Comparison of ENCODE assay signal across 16 cellular contexts in genomic region chrX:26411045-26411444, GRCh38.
A peak's percentile ranks its signal among the peaks of the same experiment; 100 is the strongest.
DNase-seq lines count a peak whose midpoint lies in the region; ATAC-seq, FAIRE-seq and TF ChIP-seq lines count a peak whose summit lies in the region.
"Had no signal": no experiment of that assay in that cellular context is flagged by ENCODE, and none has a peak within 500 bp of the region (broad histone marks: within the 10 kb centered on the region; RNA-seq: fewer than 3 reads in every experiment).

No MANE protein-coding gene starts in this region.

- no peak overlapping the region for H3K4me3 Mint-ChIP-seq in effector memory CD8-positive, alpha-beta T cell

- intact Hi-C loops in pancreas (cut with DNase I), result no loop called here

- ATAC-seq in pancreas, result peak; percentile 59 to 71 (median 65)
- ATAC-seq in effector memory CD8-positive, alpha-beta T cell (replicated peaks), result no peak

- H3K27me3 Mint-ChIP-seq in effector memory CD8-positive, alpha-beta T cell, result no peaks in the 10 kb centered on the region

- H3K4me1 Mint-ChIP-seq in effector memory CD8-positive, alpha-beta T cell (ENCODE audit: low read depth in 2 of 2), result no peaks in the 10 kb centered on the region

- H3K4me3 ChIP-seq in fibroblast of pulmonary artery (replicated peaks; ENCODE audit: low read depth, low read length) (no peak overlapping the region), pancreas (no peak overlapping the region)

- no peaks in the 10 kb centered on the region for H3K36me3 ChIP-seq in pancreas

- peaks cover 1 to 8% of the 10 kb centered on the region in 2 donors for H3K9me3 Mint-ChIP-seq in effector memory CD8-positive, alpha-beta T cell

- no peak overlapping the region for H3K27ac ChIP-seq in pancreas

- peaks cover 5 to 8% (median 6%) of the 10 kb centered on the region in 3 donors for H3K4me1 ChIP-seq in pancreas

- no peaks in the 10 kb centered on the region for H3K27me3 ChIP-seq in pancreas

- WGBS in pancreas, 2 donors, result 40 to 56% methylated on average over 1 of the region's 1 CpG

- H3K9me3 ChIP-seq in pancreas, result peaks cover 0 to 4% (median 0%) of the 10 kb centered on the region in 4 donors

- DNase-seq in HUDEP-2 (lab: John Stamatoyannopoulos, UW; ENCODE audit: unreplicated experiment in 76 of 76) (peak in 42 of 76 experiments; percentile 0 to 73 (median 18)), amniotic epithelial cell (ENCODE audit: low read depth) (peak; percentile 42), fibroblast of pulmonary artery (ENCODE audit: low read depth) (peak; percentile 16), pancreas (no peak), T-helper 2 cell (no peak)
- DNase-seq in effector memory CD8-positive, alpha-beta T cell, result no peak
- DNase-seq in stimulated activated CD4-positive, alpha-beta T cell treated with anti-CD3 and anti-CD28 coated beads, Interleukin-2, amount 100 ng/mL, for 48 hours, result no peak
- DNase-seq: ACHN, COR-L47, DMS153, H7, MV-4-11, NCI-H1436, NCI-H2029, NCI-H2171 treated with DMSO at 0.1 percent for 48 hours, NCI-H774 had no signal

- no peak for TF ChIP-seq CTCF in fibroblast of pulmonary artery (IDR thresholded peaks at IDR 0.05; ENCODE audit: low read length, missing control alignments)
- no peak for TF ChIP-seq CTCF in pancreas (IDR thresholded peaks at IDR 0.05)

- H3K36me3 Mint-ChIP-seq in effector memory CD8-positive, alpha-beta T cell (ENCODE audit: insufficient read depth), result no peaks in the 10 kb centered on the region

- no peak overlapping the region for H3K27ac Mint-ChIP-seq in effector memory CD8-positive, alpha-beta T cell

- FAIRE-seq in pancreas (lab: Jason Lieb, UNC), result no peak

Comparison
In these comparisons a context has a peak if more than half of its experiments do, and no peak if none do; other contexts are left out.
1. DNase-seq: peak in HUDEP-2 (42 of 76), amniotic epithelial cell (single experiment) and fibroblast of pulmonary artery (single experiment); none in pancreas (0 of 6), effector memory CD8-positive, alpha-beta T cell (0 of 3), T-helper 2 cell (0 of 5) and stimulated activated CD4-positive, alpha-beta T cell treated with anti-CD3 and anti-CD28 coated beads, Interleukin-2, amount 100 ng/mL, for 48 hours (0 of 2).